1 cellular context compared by ENCODE assay signal in the genomic region with DNA sequence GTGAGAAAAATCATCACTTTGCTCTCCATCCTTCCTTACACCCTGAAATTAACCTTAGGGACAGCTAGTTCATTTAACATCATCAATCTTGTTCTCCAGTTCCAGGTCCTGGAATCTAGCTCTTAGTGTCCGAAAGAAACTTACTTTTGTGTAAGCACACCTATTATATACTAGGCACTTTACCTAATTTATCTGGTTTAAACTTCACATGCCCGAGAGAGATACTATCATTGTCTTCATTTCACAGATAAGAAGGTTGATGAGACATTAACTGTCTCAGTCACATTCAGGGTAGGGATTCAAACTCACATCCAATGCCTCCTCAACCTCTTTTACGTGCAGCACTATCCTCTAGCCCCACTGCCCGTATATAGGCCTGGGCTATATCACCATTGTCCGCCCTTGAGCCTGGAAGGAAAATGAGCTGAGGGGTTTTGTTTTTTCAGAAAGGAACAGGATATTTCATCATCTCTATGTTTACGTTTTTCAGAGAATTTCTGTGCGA.
A peak's percentile ranks its signal among the peaks of the same experiment; 100 is the strongest.
TF ChIP-seq lines count a peak whose summit lies in the region.

No MANE protein-coding gene starts in this region.

TF ChIP-seq in K562, 482 proteins besides CTCF, POLR2A, EP300 and RAD21:
- TF ChIP-seq TSHZ1 (CRISPR knock-in tag; IDR thresholded peaks at IDR 0.05) (0 out of 2 replicates have a peak, but pooled peaks have one; percentile 46), MEIS2 (IDR thresholded peaks at IDR 0.05; ENCODE audit: partially characterized antibody) (peak; percentile 54), CBX8 (IDR thresholded peaks at IDR 0.05; ENCODE audit: borderline replicate concordance, extremely low read depth, low read depth, low read length, poor library complexity, severe bottlenecking) (no peak), AFF1 (IDR thresholded peaks at IDR 0.05; ENCODE audit: low read depth in 1 of 2, partially characterized antibody in 2 of 2) (no peak), ZNF584 (CRISPR knock-in tag; IDR thresholded peaks at IDR 0.05; ENCODE audit: low read depth) (peak; percentile 75; the same call in 1 of the 2 replicates), CEBPG (CRISPR knock-in tag; IDR thresholded peaks at IDR 0.05) (peak; percentile 72; the same call in 1 of the 2 replicates), CEBPG (tag; conservative IDR thresholded peaks at IDR 0.05 in 1 of 2, IDR thresholded peaks at IDR 0.05 in 1 of 2) (peak; percentile 92 to 93)
